Comparison of ENCODE assay signal across 17 cellular contexts in genomic region chr19:6754653-6755463, GRCh38. TPM values are rescaled to one million over a fixed set of nuclear protein-coding genes. Genes with fewer than 3 reads are reported as not detected.
"Had no signal": no experiment of that assay in that cellular context is flagged by ENCODE, and none has a peak within 500 bp of the region (broad histone marks: within the 10 kb centered on the region; RNA-seq: fewer than 3 reads in every experiment).

No MANE protein-coding gene starts in this region.

- H3K4me1 ChIP-seq: psoas muscle had no signal

- H3K27ac ChIP-seq: coronary artery, psoas muscle, right lobe of liver, thoracic aorta had no signal

- H3K9me3 Mint-ChIP-seq: activated CD8-positive, alpha-beta T cell treated with anti-CD3 and anti-CD28 coated beads for 36 hours; nephron had no signal

- H3K9me3 ChIP-seq: esophagus muscularis mucosa, psoas muscle, right lobe of liver, thoracic aorta had no signal

- H3K27ac Mint-ChIP-seq: activated CD4-positive, alpha-beta T cell treated with anti-CD3 and anti-CD28 coated beads for 36 hours; activated CD8-positive, alpha-beta T cell treated with anti-CD3 and anti-CD28 coated beads for 36 hours; nephron had no signal

- H3K27me3 Mint-ChIP-seq: activated CD4-positive, alpha-beta T cell treated with anti-CD3 and anti-CD28 coated beads for 36 hours; activated CD8-positive, alpha-beta T cell treated with anti-CD3 and anti-CD28 coated beads for 36 hours had no signal

- H3K4me3 ChIP-seq: coronary artery, psoas muscle, right lobe of liver, smooth muscle cell, thoracic aorta had no signal

- H3K4me1 Mint-ChIP-seq: nephron had no signal

- H3K4me3 Mint-ChIP-seq: activated CD4-positive, alpha-beta T cell treated with anti-CD3 and anti-CD28 coated beads for 36 hours; activated CD8-positive, alpha-beta T cell treated with anti-CD3 and anti-CD28 coated beads for 36 hours; nephron had no signal

- DNase-seq: activated CD4-positive, alpha-beta T cell treated with anti-CD3 and anti-CD28 coated beads for 36 hours; activated CD8-positive, alpha-beta T cell treated with anti-CD3 and anti-CD28 coated beads for 36 hours; activated naive CD4-positive, alpha-beta T cell; central memory CD4-positive, alpha-beta T cell; effector CD4-positive, alpha-beta T cell; hypothalamus; mesenchymal stem cell; occipital lobe; psoas muscle; T-helper 2 cell had no signal

- ATAC-seq: activated CD4-positive, alpha-beta T cell treated with anti-CD3 and anti-CD28 coated beads for 36 hours; activated CD8-positive, alpha-beta T cell treated with anti-CD3 and anti-CD28 coated beads for 36 hours; right lobe of liver had no signal

- H3K27me3 ChIP-seq: esophagus muscularis mucosa, right lobe of liver had no signal

RNA-seq across cellular contexts. Expression of gene SH2D3A, which starts 12.4 kb away (rescaled TPM):
- total RNA-seq: occipital lobe had no signal

RNA-seq across cellular contexts. Expression of gene VAV1, which starts 17.6 kb away (rescaled TPM):
- total RNA-seq: glomerular endothelial cell, smooth muscle cell had no signal
- polyA plus RNA-seq: smooth muscle cell had no signal
